8 cellular contexts compared by ENCODE assay signal in genomic region chr3:69080233-69080644, GRCh38. TPM values are rescaled to one million over a fixed set of nuclear protein-coding genes. Genes with fewer than 3 reads are reported as not detected.
A peak's percentile ranks its signal among the peaks of the same experiment; 100 is the strongest.
DNase-seq lines count a peak whose midpoint lies in the region; ATAC-seq and TF ChIP-seq lines count a peak whose summit lies in the region.

TSS of gene UBA3 (minus strand) at chr3:69080365. CDS start at chr3:69080353, 12 bp downstream.

- H3K9ac ChIP-seq in KMS-11, result peak within 1 kb of the TSS; percentile 69

- H3K4me1 Mint-ChIP-seq in naive thymus-derived CD8-positive, alpha-beta T cell, result peaks cover 25 to 77% (median 65%) of the 10 kb centered on the region in 4 donors
- H3K4me1 Mint-ChIP-seq in stimulated activated naive B cell treated with anti-CD40 and anti-IgM and Interleukin-4, amounts not matched to agents 10 μg/mL and 1 μg/mL and 100 μg/mL, for 72 hours, result peaks cover 30 to 59% of the 10 kb centered on the region in 2 donors

- no peak within 1 kb of the TSS for H2AFZ ChIP-seq in KMS-11 (ENCODE audit: low read depth)

- no peak within 1 kb of the TSS for H3K4me3 ChIP-seq in KMS-11 (IDR thresholded peaks at IDR 0.05; ENCODE audit: insufficient read depth, low read depth, low read length)
- H3K4me3 ChIP-seq in fibroblast of mammary gland (ENCODE audit: control insufficient read depth, low read depth, low read length), result peak within 1 kb of the TSS; percentile 68

- peak within 1 kb of the TSS; percentile 95 for H3K4me2 ChIP-seq in KMS-11

- H3K79me2 ChIP-seq in KMS-11 (ENCODE audit: insufficient read depth, low read depth), result peaks cover 42% of the 10 kb centered on the region

- no peaks in the 10 kb centered on the region for H3K27me3 Mint-ChIP-seq in naive thymus-derived CD8-positive, alpha-beta T cell
- no peaks in the 10 kb centered on the region for H3K27me3 Mint-ChIP-seq in stimulated activated naive B cell treated with anti-CD40 and anti-IgM and Interleukin-4, amounts not matched to agents 10 μg/mL and 1 μg/mL and 100 μg/mL, for 72 hours

- DNase-seq in DMS153 treated with DMSO at 0.1 percent for 48 hours (lab: John Stamatoyannopoulos, UW; ENCODE audit: unreplicated experiment) (peak; percentile 15), RPMI7951 (ENCODE audit: low read depth) (peak; percentile 85), fibroblast of mammary gland (ENCODE audit: low read depth) (peak; percentile 74)
- DNase-seq in activated T-helper 1 cell treated with anti-CD3 and anti-CD28 coated beads, Interleukin-2, amount 50 U/mL, for 16 hours (ENCODE audit: low read depth in 1 of 2, low spot score in 1 of 2), result peak; percentile 87 to 88
- DNase-seq in naive thymus-derived CD8-positive, alpha-beta T cell, result peak; percentile 75 to 94 (median 88)
- peak; percentile 76 for DNase-seq in stimulated activated naive B cell treated with anti-CD40 and anti-IgM and Interleukin-4, amounts not matched to agents 10 μg/mL and 1 μg/mL and 100 μg/mL, for 72 hours

- H3K36me3 Mint-ChIP-seq in naive thymus-derived CD8-positive, alpha-beta T cell, result peaks cover 0 to 18% (median 0%) of the 10 kb centered on the region in 3 donors
- H3K36me3 Mint-ChIP-seq in stimulated activated naive B cell treated with anti-CD40 and anti-IgM and Interleukin-4, amounts not matched to agents 10 μg/mL and 1 μg/mL and 100 μg/mL, for 72 hours, result peaks cover 4 to 9% of the 10 kb centered on the region in 2 donors

- peak within 1 kb of the TSS; percentile 73 to 93 (median 84) for H3K4me3 Mint-ChIP-seq in naive thymus-derived CD8-positive, alpha-beta T cell
- H3K4me3 Mint-ChIP-seq in stimulated activated naive B cell treated with anti-CD40 and anti-IgM and Interleukin-4, amounts not matched to agents 10 μg/mL and 1 μg/mL and 100 μg/mL, for 72 hours, result peak within 1 kb of the TSS; percentile 83 to 84

- H3K27ac ChIP-seq in KMS-11, result peak within 1 kb of the TSS; percentile 36; the same call in 1 of the 2 replicates

- TF ChIP-seq CTCF in KMS-11 (conservative IDR thresholded peaks at IDR 0.05; ENCODE audit: low read depth, low read length) (no peak), fibroblast of mammary gland (conservative IDR thresholded peaks at IDR 0.05; ENCODE audit: control insufficient read depth, insufficient read depth, low read depth, low read length) (no peak)

- peaks cover 63% of the 10 kb centered on the region for H3K4me1 ChIP-seq in KMS-11 (ENCODE audit: low read depth, poor library complexity, severe bottlenecking)

- H3K9me3 Mint-ChIP-seq in naive thymus-derived CD8-positive, alpha-beta T cell, result no peaks in the 10 kb centered on the region
- H3K9me3 Mint-ChIP-seq in stimulated activated naive B cell treated with anti-CD40 and anti-IgM and Interleukin-4, amounts not matched to agents 10 μg/mL and 1 μg/mL and 100 μg/mL, for 72 hours, result no peaks in the 10 kb centered on the region

- H4K20me1 ChIP-seq in KMS-11 (ENCODE audit: insufficient read depth), result no peaks in the 10 kb centered on the region

- H3K36me3 ChIP-seq in KMS-11 (ENCODE audit: insufficient read depth), result no peaks in the 10 kb centered on the region

- H3K27me3 ChIP-seq in KMS-11 (ENCODE audit: insufficient read depth, low read depth), result no peaks in the 10 kb centered on the region

- H3K27ac Mint-ChIP-seq in naive thymus-derived CD8-positive, alpha-beta T cell, result peak within 1 kb of the TSS; percentile 84 to 99 (median 92)
- peak within 1 kb of the TSS; percentile 79 for H3K27ac Mint-ChIP-seq in stimulated activated naive B cell treated with anti-CD40 and anti-IgM and Interleukin-4, amounts not matched to agents 10 μg/mL and 1 μg/mL and 100 μg/mL, for 72 hours

- peak; percentile 42 for ATAC-seq in GM21717 (IDR thresholded peaks at IDR 0.05; ENCODE audit: unreplicated experiment)
- peak; percentile 72 to 73 for ATAC-seq in naive thymus-derived CD8-positive, alpha-beta T cell
- peak; percentile 56 to 68 for ATAC-seq in stimulated activated naive B cell treated with anti-CD40 and anti-IgM and Interleukin-4, amounts not matched to agents 10 μg/mL and 1 μg/mL and 100 μg/mL, for 72 hours (replicated peaks)

- POLR2A ChIA-PET in naive thymus-derived CD8-positive, alpha-beta T cell (lab: Charles Lee), result interaction anchor here (1.0 to 6.8 kb wide), 5 partner anchors 9 to 29 kb away, joined by 3 to 63 read pairs (median 9); partner anchors contain the start of gene TMF1

RNA-seq across cellular contexts. Expression of gene UBA3, which starts in this region (rescaled TPM):
- 104 and 127 TPM in 2 replicates for total RNA-seq in RPMI7951 (2014; rRNA removed; shearing (Covaris generic))
- total RNA-seq in naive thymus-derived CD8-positive, alpha-beta T cell, result 10 to 100 TPM; 71.8 to 80.1 TPM
- 10 to 100 TPM; 35.1 to 49.1 (median 45.5) TPM for polyA plus RNA-seq in naive thymus-derived CD8-positive, alpha-beta T cell

Comparison
In these comparisons a context has a peak if more than half of its experiments do, and no peak if none do; other contexts are left out.
1. DNase-seq: peak in every context shown above with its lines; median percentile 88 in activated T-helper 1 cell treated with anti-CD3 and anti-CD28 coated beads, Interleukin-2, amount 50 U/mL, for 16 hours; 88 in naive thymus-derived CD8-positive, alpha-beta T cell; 85 in RPMI7951; 76 in stimulated activated naive B cell treated with anti-CD40 and anti-IgM and Interleukin-4, amounts not matched to agents 10 μg/mL and 1 μg/mL and 100 μg/mL, for 72 hours; 74 in fibroblast of mammary gland; 15 in DMS153 treated with DMSO at 0.1 percent for 48 hours.